ENCODE assay signal across 7 cellular contexts in the genomic region with DNA sequence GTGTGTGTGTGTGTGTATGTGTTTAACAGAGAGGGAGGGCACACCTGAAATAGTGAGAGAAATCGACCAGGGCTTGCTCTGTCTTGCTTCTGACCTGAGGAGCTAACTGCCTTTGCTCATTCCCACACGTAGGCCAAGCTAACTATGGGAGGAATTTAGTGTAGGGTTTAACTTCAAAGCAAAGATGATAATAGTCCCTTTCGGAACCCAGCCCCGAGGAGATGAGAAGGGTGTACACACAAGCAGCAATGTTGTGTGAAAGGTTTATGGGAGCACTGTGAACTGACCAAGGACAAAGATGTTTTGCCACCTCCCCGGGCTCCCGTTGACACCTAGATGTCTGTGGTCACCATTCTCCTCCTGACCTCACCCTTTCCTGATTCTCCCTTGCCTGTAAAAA. TPM values are rescaled to one million over a fixed set of nuclear protein-coding genes. Genes with fewer than 3 reads are reported as not detected.
"Had no signal": no experiment of that assay in that cellular context is flagged by ENCODE, and none has a peak within 500 bp of the region (broad histone marks: within the 10 kb centered on the region; RNA-seq: fewer than 3 reads in every experiment).

No MANE protein-coding gene starts in this region.

RNA-seq across cellular contexts. Expression of gene XAGE3, which starts 8.5 kb away (rescaled TPM):
- total RNA-seq: M059J, PC-3, Peyer's patch, Right ventricle myocardium superior, SJSA1, T-cell had no signal
- polyA plus RNA-seq: SK-N-SH had no signal
